26 cellular contexts compared by ENCODE assay signal in genomic region chr1:213166868-213167267, GRCh38.
"Had no signal": no experiment of that assay in that cellular context is flagged by ENCODE, and none has a peak within 500 bp of the region (broad histone marks: within the 10 kb centered on the region; RNA-seq: fewer than 3 reads in every experiment).

No MANE protein-coding gene starts in this region.

- H3K4me1 Mint-ChIP-seq: activated CD4-positive, alpha-beta memory T cell treated with anti-CD3 and anti-CD28 coated beads, Interleukin-2, amount 10 ng/mL, durations not matched to agents 7 days and 5 days; activated CD8-positive, alpha-beta memory T cell treated with anti-CD3 and anti-CD28 coated beads, Interleukin-2, amount 10 ng/mL, durations not matched to agents 7 days and 5 days; activated naive CD8-positive, alpha-beta T cell treated with anti-CD3 and anti-CD28 coated beads, Interleukin-2, amount 10 ng/mL, durations not matched to agents 7 days and 5 days; activated T-helper 17 cell treated with anti-CD3 and anti-CD28 coated beads, Interleukin-2, amount 50 U/mL, for 72 hours; mesothelial cell of epicardium; stimulated activated memory B cell treated with anti-CD40 and anti-IgM and Interleukin-4, amounts not matched to agents 10 μg/mL and 1 μg/mL and 100 μg/mL, for 72 hours had no signal

- H3K36me3 Mint-ChIP-seq: activated CD8-positive, alpha-beta memory T cell treated with anti-CD3 and anti-CD28 coated beads, Interleukin-2, amount 10 ng/mL, durations not matched to agents 7 days and 5 days; activated naive CD8-positive, alpha-beta T cell treated with anti-CD3 and anti-CD28 coated beads, Interleukin-2, amount 10 ng/mL, durations not matched to agents 7 days and 5 days had no signal

- H3K4me2 ChIP-seq: SK-N-SH had no signal

- H3K9ac ChIP-seq: SK-N-SH had no signal

- H3K27ac ChIP-seq: body of pancreas, prostate gland, spleen, tibial nerve had no signal

- H3K4me3 ChIP-seq: body of pancreas, lung, prostate gland, spleen, tibial nerve had no signal

- H3K36me3 ChIP-seq: prostate gland, tibial nerve had no signal

- H3K27me3 Mint-ChIP-seq: activated CD4-positive, alpha-beta memory T cell treated with anti-CD3 and anti-CD28 coated beads, Interleukin-2, amount 10 ng/mL, durations not matched to agents 7 days and 5 days; activated CD8-positive, alpha-beta memory T cell treated with anti-CD3 and anti-CD28 coated beads, Interleukin-2, amount 10 ng/mL, durations not matched to agents 7 days and 5 days; activated naive CD8-positive, alpha-beta T cell treated with anti-CD3 and anti-CD28 coated beads, Interleukin-2, amount 10 ng/mL, durations not matched to agents 7 days and 5 days; activated T-helper 17 cell treated with anti-CD3 and anti-CD28 coated beads, Interleukin-2, amount 50 U/mL, for 72 hours; stimulated activated memory B cell treated with anti-CD40 and anti-IgM and Interleukin-4, amounts not matched to agents 10 μg/mL and 1 μg/mL and 100 μg/mL, for 72 hours; T-cell had no signal

- H3K9me3 ChIP-seq: body of pancreas, prostate gland, SK-N-SH, spleen, tibial nerve had no signal

- H3K27ac Mint-ChIP-seq: activated CD4-positive, alpha-beta memory T cell treated with anti-CD3 and anti-CD28 coated beads, Interleukin-2, amount 10 ng/mL, durations not matched to agents 7 days and 5 days; activated CD8-positive, alpha-beta memory T cell treated with anti-CD3 and anti-CD28 coated beads, Interleukin-2, amount 10 ng/mL, durations not matched to agents 7 days and 5 days; activated naive CD8-positive, alpha-beta T cell treated with anti-CD3 and anti-CD28 coated beads, Interleukin-2, amount 10 ng/mL, durations not matched to agents 7 days and 5 days; activated T-helper 17 cell treated with anti-CD3 and anti-CD28 coated beads, Interleukin-2, amount 50 U/mL, for 72 hours; immature natural killer cell; mesothelial cell of epicardium; stimulated activated memory B cell treated with anti-CD40 and anti-IgM and Interleukin-4, amounts not matched to agents 10 μg/mL and 1 μg/mL and 100 μg/mL, for 72 hours; T-cell had no signal

- H3K27me3 ChIP-seq: body of pancreas, spleen, tibial nerve had no signal

- FAIRE-seq: colon, frontal cortex, urothelium cell line had no signal

- DNase-seq: activated CD4-positive, alpha-beta memory T cell treated with anti-CD3 and anti-CD28 coated beads, Interleukin-2, amount 10 ng/mL, durations not matched to agents 7 days and 5 days; activated CD4-positive, alpha-beta T cell treated with anti-CD3 and anti-CD28 coated beads for 48 hours; activated CD4-positive, CD25-positive, alpha-beta regulatory T cell; activated CD8-positive, alpha-beta memory T cell treated with anti-CD3 and anti-CD28 coated beads, Interleukin-2, amount 10 ng/mL, durations not matched to agents 7 days and 5 days; activated naive CD4-positive, alpha-beta T cell; activated naive CD8-positive, alpha-beta T cell treated with anti-CD3 and anti-CD28 coated beads, Interleukin-2, amount 10 ng/mL, durations not matched to agents 7 days and 5 days; amygdala; body of pancreas; central memory CD4-positive, alpha-beta T cell; head of caudate nucleus; immature natural killer cell; SK-N-SH; spleen; stimulated activated CD4-positive, alpha-beta T cell treated with anti-CD3 and anti-CD28 coated beads, Interleukin-4, amount 100 ng/mL, for 4 hours; T-cell had no signal

- ATAC-seq: activated CD8-positive, alpha-beta memory T cell treated with anti-CD3 and anti-CD28 coated beads, Interleukin-2, amount 10 ng/mL, durations not matched to agents 7 days and 5 days; activated T-helper 17 cell treated with anti-CD3 and anti-CD28 coated beads, Interleukin-2, amount 50 U/mL, for 72 hours; body of pancreas; sciatic nerve; stimulated activated memory B cell treated with anti-CD40 and anti-IgM and Interleukin-4, amounts not matched to agents 10 μg/mL and 1 μg/mL and 100 μg/mL, for 72 hours; T-cell had no signal

- H3K4me1 ChIP-seq: body of pancreas, prostate gland, spleen had no signal

- H3K4me3 Mint-ChIP-seq: activated CD4-positive, alpha-beta memory T cell treated with anti-CD3 and anti-CD28 coated beads, Interleukin-2, amount 10 ng/mL, durations not matched to agents 7 days and 5 days; activated CD8-positive, alpha-beta memory T cell treated with anti-CD3 and anti-CD28 coated beads, Interleukin-2, amount 10 ng/mL, durations not matched to agents 7 days and 5 days; activated naive CD8-positive, alpha-beta T cell treated with anti-CD3 and anti-CD28 coated beads, Interleukin-2, amount 10 ng/mL, durations not matched to agents 7 days and 5 days; activated T-helper 17 cell treated with anti-CD3 and anti-CD28 coated beads, Interleukin-2, amount 50 U/mL, for 72 hours; immature natural killer cell; mesothelial cell of epicardium; neural crest cell; stimulated activated memory B cell treated with anti-CD40 and anti-IgM and Interleukin-4, amounts not matched to agents 10 μg/mL and 1 μg/mL and 100 μg/mL, for 72 hours; T-cell had no signal

- H3K9me3 Mint-ChIP-seq: activated CD4-positive, alpha-beta memory T cell treated with anti-CD3 and anti-CD28 coated beads, Interleukin-2, amount 10 ng/mL, durations not matched to agents 7 days and 5 days; activated naive CD8-positive, alpha-beta T cell treated with anti-CD3 and anti-CD28 coated beads, Interleukin-2, amount 10 ng/mL, durations not matched to agents 7 days and 5 days; activated T-helper 17 cell treated with anti-CD3 and anti-CD28 coated beads, Interleukin-2, amount 50 U/mL, for 72 hours; immature natural killer cell; mesothelial cell of epicardium; neural crest cell; stimulated activated memory B cell treated with anti-CD40 and anti-IgM and Interleukin-4, amounts not matched to agents 10 μg/mL and 1 μg/mL and 100 μg/mL, for 72 hours; T-cell had no signal
